ENCODE assay signal across 16 cellular contexts in the genomic region with DNA sequence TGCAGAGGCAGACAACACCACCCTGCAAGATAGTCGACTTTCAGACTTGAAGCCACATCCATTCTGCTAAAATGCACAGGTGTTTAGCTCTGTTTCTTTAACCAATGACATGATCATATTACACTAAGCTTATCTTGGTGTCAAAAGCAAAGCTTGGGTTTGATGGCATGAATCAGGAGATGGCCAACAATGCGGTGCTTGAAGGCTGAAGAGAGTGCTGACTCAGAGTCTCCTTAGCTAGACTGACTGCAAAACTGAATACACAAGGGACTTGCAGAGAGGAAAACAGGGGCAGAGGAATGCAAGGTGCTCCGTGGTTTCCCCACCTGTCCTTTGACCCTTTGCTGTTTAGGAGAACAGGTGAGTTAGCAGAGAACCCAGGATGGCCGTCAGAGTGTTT.
DNase-seq lines count a peak whose midpoint lies in the region; ATAC-seq lines count a peak whose summit lies in the region.
"Had no signal": no experiment of that assay in that cellular context is flagged by ENCODE, and none has a peak within 500 bp of the region (broad histone marks: within the 10 kb centered on the region; RNA-seq: fewer than 3 reads in every experiment).

No MANE protein-coding gene starts in this region.

- ATAC-seq in GM18511 (IDR thresholded peaks at IDR 0.05; ENCODE audit: unreplicated experiment), result no peak
- ATAC-seq in GM21619 (IDR thresholded peaks at IDR 0.05; ENCODE audit: unreplicated experiment), result no peak
- ATAC-seq: stimulated activated effector memory CD8-positive, alpha-beta T cell treated with anti-CD3 and anti-CD28 coated beads, Interleukin-12 subunit alpha, Interleukin-12 subunit beta, amount 100 ng/mL, for 72 hours; T-cell had no signal

- DNase-seq in DMS53 treated with DMSO at 0.1 percent for 48 hours (lab: John Stamatoyannopoulos, UW; ENCODE audit: unreplicated experiment) (peak; percentile 76), LHCN-M2 (ENCODE audit: low read depth) (peak; percentile 14), NCI-H526 treated with DMSO at 0.1 percent for 48 hours (lab: John Stamatoyannopoulos, UW) (peak; percentile 59), islet precursor cell (peak; percentile 71), activated gamma-delta T cell (lab: John Stamatoyannopoulos, UW) (no peak)
- DNase-seq in stimulated activated naive CD4-positive, alpha-beta T cell treated with Interleukin-2 at 50 U/mL for 16 hours (lab: John Stamatoyannopoulos, UW), result no peak
- DNase-seq: adrenal gland; GM23248; head of caudate nucleus; kidney; NCI-H2029 treated with DMSO at 0.1 percent for 48 hours; stimulated activated CD4-positive, alpha-beta T cell treated with anti-CD3 and anti-CD28 coated beads, Interleukin-12 subunit alpha, Interleukin-12 subunit beta, amount 100 ng/mL, for 4 hours; T-cell had no signal

Comparison
In these comparisons a context has a peak if more than half of its experiments do, and no peak if none do; other contexts are left out.
1. DNase-seq: peak in DMS53 treated with DMSO at 0.1 percent for 48 hours (single experiment), LHCN-M2 (single experiment), NCI-H526 treated with DMSO at 0.1 percent for 48 hours (single experiment) and islet precursor cell (single experiment); none in activated gamma-delta T cell (single experiment) and stimulated activated naive CD4-positive, alpha-beta T cell treated with Interleukin-2 at 50 U/mL for 16 hours (single experiment).